Comparison of ENCODE assay signal across 22 cellular contexts in genomic region chr13:20676213-20676612, GRCh38. TPM values are rescaled to one million over a fixed set of nuclear protein-coding genes. Genes with fewer than 3 reads are reported as not detected.
DNase-seq lines count a peak whose midpoint lies in the region; ATAC-seq, FAIRE-seq and TF ChIP-seq lines count a peak whose summit lies in the region.
"Had no signal": no experiment of that assay in that cellular context is flagged by ENCODE, and none has a peak within 500 bp of the region (broad histone marks: within the 10 kb centered on the region; RNA-seq: fewer than 3 reads in every experiment).

No MANE protein-coding gene starts in this region.

- ATAC-seq in T-helper 17 cell (no peak), HG02759 (IDR thresholded peaks at IDR 0.05; ENCODE audit: unreplicated experiment) (no peak)
- ATAC-seq: CD8-positive, alpha-beta T cell; GM12878; HCT116 had no signal

- H3K27me3 ChIP-seq in osteoblast (ENCODE audit: insufficient read depth, low read length), result no peaks in the 10 kb centered on the region
- H3K27me3 ChIP-seq: BLaER1 treated with 17β-estradiol and CSF1 and Interleukin-3, amounts not matched to agents 10 nM and 100 nM had no signal

- no peak overlapping the region for H3K4me2 ChIP-seq in osteoblast (ENCODE audit: insufficient read depth, low read length)
- H3K4me2 ChIP-seq: BLaER1 treated with 17β-estradiol and CSF1 and Interleukin-3, amounts not matched to agents 10 nM and 100 nM had no signal

- DNase-seq in T-helper 17 cell (no peak), caudate nucleus (lab: John Stamatoyannopoulos, UW) (no peak), osteoblast (ENCODE audit: insufficient read length, low spot score, missing footprints) (peak; percentile 13), D721Med (ENCODE audit: insufficient read length, low spot score) (no peak), substantia nigra (lab: John Stamatoyannopoulos, UW) (no peak)
- DNase-seq: Calu3; CD8-positive, alpha-beta T cell; DMS 273 treated with DMSO at 0.1 percent for 48 hours; DMS53; DND-41; EL; GOT3; H7; HFFc6; IMR-90 had no signal

- H3K4me3 Mint-ChIP-seq in T-helper 17 cell, result no peak overlapping the region
- H3K4me3 Mint-ChIP-seq: B cell; CD8-positive, alpha-beta T cell; HFFc6 had no signal

- peaks cover 2% of the 10 kb centered on the region for H3K4me1 ChIP-seq in osteoblast (ENCODE audit: insufficient read depth, low read length)
- H3K4me1 ChIP-seq: BLaER1 treated with 17β-estradiol and CSF1 and Interleukin-3, amounts not matched to agents 10 nM and 100 nM had no signal

- TF ChIP-seq CTCF in osteoblast (IDR thresholded peaks at IDR 0.05; ENCODE audit: extremely low read depth, low read depth, low read length) (no peak), D721Med (IDR thresholded peaks at IDR 0.05; ENCODE audit: insufficient read depth, missing control alignments) (no peak)

- H3K4me3 ChIP-seq in osteoblast (ENCODE audit: insufficient read depth, low read length), result no peak overlapping the region
- H3K4me3 ChIP-seq: BLaER1 treated with 17β-estradiol and CSF1 and Interleukin-3, amounts not matched to agents 10 nM and 100 nM; GM12878 had no signal

- no peaks in the 10 kb centered on the region for H3K27me3 Mint-ChIP-seq in T-helper 17 cell
- H3K27me3 Mint-ChIP-seq: B cell had no signal

- peaks cover 13% of the 10 kb centered on the region for H3K36me3 Mint-ChIP-seq in T-helper 17 cell (ENCODE audit: low read depth)

- no peak for FAIRE-seq in D721Med (lab: Jason Lieb, UNC)
- FAIRE-seq: GM12878, HTR-8/SVneo had no signal

- no peaks in the 10 kb centered on the region for H4K20me1 ChIP-seq in osteoblast (ENCODE audit: insufficient read depth, low read length)
- H4K20me1 ChIP-seq: BLaER1 treated with 17β-estradiol and CSF1 and Interleukin-3, amounts not matched to agents 10 nM and 100 nM had no signal

- H3K27ac Mint-ChIP-seq in T-helper 17 cell, result peak overlapping the region; percentile 54
- H3K27ac Mint-ChIP-seq: B cell; CD8-positive, alpha-beta T cell; HFFc6 had no signal

- no peaks in the 10 kb centered on the region for H3K4me1 Mint-ChIP-seq in T-helper 17 cell
- H3K4me1 Mint-ChIP-seq: B cell had no signal

- no peaks in the 10 kb centered on the region for H3K9me3 ChIP-seq in T-helper 17 cell (ENCODE audit: control insufficient read depth, low read length, poor library complexity, severe bottlenecking)
- H3K9me3 ChIP-seq in osteoblast (ENCODE audit: low read depth, low read length), result no peaks in the 10 kb centered on the region
- H3K9me3 ChIP-seq: BLaER1 treated with 17β-estradiol and CSF1 and Interleukin-3, amounts not matched to agents 10 nM and 100 nM had no signal

- no peaks in the 10 kb centered on the region for H3K79me2 ChIP-seq in osteoblast (ENCODE audit: insufficient read depth, low read length)

- peaks cover 3% of the 10 kb centered on the region for H3K36me3 ChIP-seq in osteoblast (ENCODE audit: insufficient read depth, low read length)

- H2AFZ ChIP-seq in osteoblast (ENCODE audit: low read length), result no peak overlapping the region

- H3K27ac ChIP-seq in caudate nucleus (ENCODE audit: low read depth, low read length) (peak overlapping the region; percentile 0), osteoblast (ENCODE audit: low read depth, low read length) (no peak overlapping the region), substantia nigra (ENCODE audit: low read depth, low read length, poor library complexity, severe bottlenecking) (no peak overlapping the region)
- H3K27ac ChIP-seq: BLaER1 treated with 17β-estradiol and CSF1 and Interleukin-3, amounts not matched to agents 10 nM and 100 nM; HL-60 had no signal

RNA-seq across cellular contexts. Expression of gene IL17D, which starts 27.3 kb away (rescaled TPM):
- total RNA-seq in T-helper 17 cell (under 1 TPM in 1 of 2 donors, not detected in 1; 0.15 TPM), osteoblast (2.1 and 2.2 TPM in 2 replicates)
- total RNA-seq: B cell, H7 had no signal
